1 cellular context compared by ENCODE assay signal in genomic region chr3:12231481-12231880, GRCh38.
TF ChIP-seq lines count a peak whose summit lies in the region.

No MANE protein-coding gene starts in this region.

TF ChIP-seq in SK-N-SH treated with all-trans-retinoic acid at 6 μM for 48 hours, 23 proteins besides CTCF, POLR2A, EP300 and RAD21 (continued from another document):
- no peak for TF ChIP-seq TSHZ2 (CRISPR knock-in tag; IDR thresholded peaks at IDR 0.05)
